1 cellular context compared by ENCODE assay signal in the genomic region with DNA sequence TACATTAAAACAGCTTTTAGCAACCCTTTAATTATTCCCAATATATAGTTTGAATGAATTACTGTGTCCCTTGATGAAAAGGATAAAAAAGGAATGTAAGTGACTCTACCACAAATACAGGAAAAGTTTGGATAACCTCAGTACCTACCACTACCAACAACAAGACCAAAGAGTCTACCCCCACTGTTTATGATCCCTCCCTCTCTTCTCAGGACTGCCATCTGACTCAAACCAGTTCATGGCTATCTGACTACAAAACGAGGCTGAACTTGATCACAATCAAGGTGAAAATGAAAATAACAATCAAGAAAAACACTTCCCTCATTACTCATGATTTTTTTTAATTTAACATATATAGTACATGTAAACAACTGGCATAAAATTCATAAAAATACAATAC.
TF ChIP-seq lines count a peak whose summit lies in the region.

No MANE protein-coding gene starts in this region.

TF ChIP-seq in GM23338, 12 proteins besides CTCF, POLR2A, EP300 and RAD21 (continued from another document):
- TF ChIP-seq ZNF462 (CRISPR knock-in tag; IDR thresholded peaks at IDR 0.05): no peak
- no peak for TF ChIP-seq JUNB (IDR thresholded peaks at IDR 0.05; ENCODE audit: unreplicated experiment)
- TF ChIP-seq EZH2phosphoT487 (IDR thresholded peaks at IDR 0.05; ENCODE audit: unreplicated experiment): no peak
- no peak for TF ChIP-seq CREB1 (CRISPR knock-in tag; IDR thresholded peaks at IDR 0.05; ENCODE audit: low read depth)
- TF ChIP-seq, protein P1, sequence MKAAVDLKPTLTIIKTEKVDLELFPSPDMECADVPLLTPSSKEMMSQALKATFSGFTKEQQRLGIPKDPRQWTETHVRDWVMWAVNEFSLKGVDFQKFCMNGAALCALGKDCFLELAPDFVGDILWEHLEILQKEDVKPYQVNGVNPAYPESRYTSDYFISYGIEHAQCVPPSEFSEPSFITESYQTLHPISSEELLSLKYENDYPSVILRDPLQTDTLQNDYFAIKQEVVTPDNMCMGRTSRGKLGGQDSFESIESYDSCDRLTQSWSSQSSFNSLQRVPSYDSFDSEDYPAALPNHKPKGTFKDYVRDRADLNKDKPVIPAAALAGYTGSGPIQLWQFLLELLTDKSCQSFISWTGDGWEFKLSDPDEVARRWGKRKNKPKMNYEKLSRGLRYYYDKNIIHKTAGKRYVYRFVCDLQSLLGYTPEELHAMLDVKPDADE (IDR thresholded peaks at IDR 0.05): no peak
- no peak for TF ChIP-seq ZNF114 (CRISPR knock-in tag; IDR thresholded peaks at IDR 0.05)
- no peak for TF ChIP-seq POLR2AphosphoS5 (IDR thresholded peaks at IDR 0.05; ENCODE audit: low read depth)
